ENCODE assay signal across 20 cellular contexts in the genomic region with DNA sequence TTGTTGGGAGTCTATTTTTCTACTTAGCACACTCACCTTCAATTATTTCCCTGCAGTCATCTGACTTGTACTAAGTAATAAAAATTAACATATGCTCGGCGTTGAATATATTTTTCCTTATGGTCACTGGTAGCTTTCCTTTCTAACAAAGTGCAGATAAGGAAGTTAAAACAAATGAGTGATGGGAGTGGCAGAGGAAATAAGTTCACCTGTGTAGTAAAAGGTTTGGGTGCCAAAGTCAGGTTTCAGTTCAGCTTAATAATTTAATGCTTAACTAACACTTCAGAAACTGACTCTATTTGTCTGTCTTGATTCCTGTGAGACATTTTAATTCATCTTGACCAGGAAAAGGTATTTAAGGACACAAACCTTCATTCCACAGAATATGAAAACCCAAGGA.
A peak's percentile ranks its signal among the peaks of the same experiment; 100 is the strongest.
DNase-seq lines count a peak whose midpoint lies in the region; ATAC-seq and TF ChIP-seq lines count a peak whose summit lies in the region.
"Had no signal": no experiment of that assay in that cellular context is flagged by ENCODE, and none has a peak within 500 bp of the region (broad histone marks: within the 10 kb centered on the region; RNA-seq: fewer than 3 reads in every experiment).

No MANE protein-coding gene starts in this region.

- H3K4me1 ChIP-seq in HCT116 (ENCODE audit: control insufficient read depth in 1 of 2, insufficient read depth in 2 of 2, low read length in 2 of 2) (peaks cover 55 to 64% of the 10 kb centered on the region in 2 experiments), HUES48 (ENCODE audit: control insufficient read depth, insufficient read depth, low read length) (peaks cover 42% of the 10 kb centered on the region), transverse colon (peaks cover 6 to 41% (median 24%) of the 10 kb centered on the region in 4 donors), breast epithelium (no peaks in the 10 kb centered on the region)
- H3K4me1 ChIP-seq: Peyer's patch had no signal

- H3K36me3 ChIP-seq in HCT116 (ENCODE audit: control insufficient read depth in 1 of 2, insufficient read depth in 2 of 2, low read length in 2 of 2): peaks cover 0 to 3% of the 10 kb centered on the region in 2 experiments; a peak in 1 of 4 replicates
- H3K36me3 ChIP-seq in HUES48 (ENCODE audit: control insufficient read depth, insufficient read depth, low read length): no peaks in the 10 kb centered on the region
- H3K36me3 ChIP-seq in transverse colon: no peaks in the 10 kb centered on the region
- H3K36me3 ChIP-seq in breast epithelium: no peaks in the 10 kb centered on the region
- H3K36me3 ChIP-seq: MG63, Peyer's patch had no signal

- H4K20me1 ChIP-seq in HCT116 (ENCODE audit: insufficient read depth): no peaks in the 10 kb centered on the region

- POLR2A ChIA-PET in HCT116 (lab: Charles Lee): interaction anchor here (2.1 kb wide), 1 partner anchor 11 kb away, joined by 5 read pairs; no protein-coding TSS in a partner anchor

- H3K27me3 ChIP-seq in HCT116 (ENCODE audit: insufficient read depth, low read length) (no peaks in the 10 kb centered on the region), HUES48 (ENCODE audit: control insufficient read depth, insufficient read depth, low read length) (no peaks in the 10 kb centered on the region), transverse colon (no peaks in the 10 kb centered on the region), breast epithelium (no peaks in the 10 kb centered on the region)
- H3K27me3 ChIP-seq: MG63, Peyer's patch had no signal

- TF ChIP-seq CTCF in HCT116 (IDR thresholded peaks at IDR 0.05 in 2 of 3, conservative IDR thresholded peaks at IDR 0.05 in 1 of 3; ENCODE audit: borderline replicate concordance in 1 of 3, insufficient read depth in 1 of 3, low read depth in 2 of 3, low read length in 2 of 3): no peak
- TF ChIP-seq CTCF in transverse colon (IDR thresholded peaks at IDR 0.05): no peak
- no peak for TF ChIP-seq CTCF in breast epithelium (IDR thresholded peaks at IDR 0.05)

- intact Hi-C loops in HCT116 (cut with micrococcal nuclease): no loop called here
- intact Hi-C loops in transverse colon (cut with DNase I; ENCODE audit: low total_unique reads): no loop called here
- intact Hi-C loops in breast epithelium (cut with DNase I; ENCODE audit: low total_unique reads): no loop called here

- ATAC-seq in HCT116: no peak
- ATAC-seq in GM21576 (IDR thresholded peaks at IDR 0.05; ENCODE audit: unreplicated experiment): no peak

- no peaks in the 10 kb centered on the region for H3K9me3 ChIP-seq in HCT116 (ENCODE audit: control insufficient read depth in 1 of 2, insufficient read depth in 1 of 2, low read depth in 1 of 2, low read length in 2 of 2)
- H3K9me3 ChIP-seq in HUES48 (ENCODE audit: control insufficient read depth, insufficient read depth, low read length): 0 out of 2 replicates have a peak, but pooled peaks cover under 1% of the 10 kb centered on the region
- no peaks in the 10 kb centered on the region for H3K9me3 ChIP-seq in transverse colon
- no peaks in the 10 kb centered on the region for H3K9me3 ChIP-seq in breast epithelium
- H3K9me3 ChIP-seq: Caco-2, MG63, Peyer's patch had no signal

- in situ Hi-C loops in transverse colon (cut with MboI; ENCODE audit: low pct_ligation_motif_present in 1 of 4, low pct_unique_long_range_greater_than_20kb in 1 of 4, low sequenced_read_pairs in 3 of 4): no loop called here

- BruUV-seq in HCT116 (replicated peaks; lab: Mats Ljungman, UMichigan): no TSS peak

- peak overlapping the region; percentile 76 for H3K4me2 ChIP-seq in HCT116 (ENCODE audit: low read length)

- H3K4me3 ChIP-seq in HCT116 (replicated peaks in 1 of 2; ENCODE audit: low read depth in 1 of 2, low read length in 2 of 2): no peak overlapping the region
- H3K4me3 ChIP-seq in HUES48 (ENCODE audit: low read depth, low read length): no peak overlapping the region; the same call in 1 of the 2 replicates
- H3K4me3 ChIP-seq in transverse colon: no peak overlapping the region
- H3K4me3 ChIP-seq in breast epithelium: no peak overlapping the region
- H3K4me3 ChIP-seq: MG63, Peyer's patch, SK-N-MC had no signal

- H3K79me2 ChIP-seq in HCT116 (ENCODE audit: insufficient read depth, low read length): peaks cover 74% of the 10 kb centered on the region

- H3K9me2 ChIP-seq in HCT116 (ENCODE audit: insufficient read depth): no peaks in the 10 kb centered on the region

- H3K27ac ChIP-seq in HCT116 (ENCODE audit: low read depth, low read length) (peak overlapping the region; percentile 92), HUES48 (ENCODE audit: low read depth, low read length) (peak overlapping the region; percentile 1), transverse colon (peak overlapping the region; percentile 52 to 71 (median 64)), breast epithelium (no peak overlapping the region)
- H3K27ac ChIP-seq: SK-N-MC had no signal

- RAD21 ChIA-PET in HCT116 (lab: Charles Lee; ENCODE audit: low non-redundant PET in 1 of 2, low total read pairs in 2 of 2, uncharacterized antibody in 2 of 2, unreplicated experiment in 2 of 2): no interaction called here

- no peak for TF ChIP-seq RAD21 in HCT116 (IDR thresholded peaks at IDR 0.05; ENCODE audit: low read depth)

- no peak overlapping the region for H2AFZ ChIP-seq in HCT116 (ENCODE audit: low read depth, low read length, poor library complexity, severe bottlenecking)

- H3K9ac ChIP-seq in HCT116 (ENCODE audit: low read length) (peak overlapping the region; percentile 64), HUES48 (ENCODE audit: low read depth, low read length) (no peak overlapping the region)

- CTCF ChIA-PET in HCT116 (lab: Charles Lee): no interaction called here

- 62 to 82% methylated on average over 2 of the region's 2 CpGs for WGBS in transverse colon (ENCODE audit: low coverage in 1 of 2), 2 donors

- no peak for TF ChIP-seq EP300 in transverse colon (IDR thresholded peaks at IDR 0.05; ENCODE audit: low read depth)

- DNase-seq in HCT116 (ENCODE audit: low read depth, low spot score) (no peak), kidney tubule cell (ENCODE audit: low spot score) (peak; percentile 15), transverse colon (no peak), NCI-H510A treated with DMSO at 0.1 percent for 48 hours (lab: John Stamatoyannopoulos, UW) (no peak), breast epithelium (ENCODE audit: low spot score in 2 of 2) (no peak)
- DNase-seq in stimulated activated CD4-positive, alpha-beta T cell treated with anti-CD3 and anti-CD28 coated beads, Interleukin-4, amount 100 ng/mL, for 1 hour: no peak
- DNase-seq: ACHN, Caco-2, GOT3, Karpas-422, MG63, NCI-H1092, NCI-H146, NCI-H2081 treated with DMSO at 0.1 percent for 48 hours, NCI-H510A, Peyer's patch, Right ventricle myocardium superior had no signal

- TF ChIP-seq POLR2A in HCT116 (IDR thresholded peaks at IDR 0.05; ENCODE audit: borderline replicate concordance, extremely low read depth, insufficient read depth, insufficient read length) (no peak), transverse colon (IDR thresholded peaks at IDR 0.05) (no peak), breast epithelium (IDR thresholded peaks at IDR 0.05) (no peak)

TF ChIP-seq in HCT116, 20 proteins besides CTCF, POLR2A, EP300 and RAD21:
- TF ChIP-seq EGR1 (IDR thresholded peaks at IDR 0.05; ENCODE audit: low read depth) (no peak), YY1 (IDR thresholded peaks at IDR 0.05; ENCODE audit: extremely low read depth, insufficient replicate concordance, low read depth, low read length) (no peak), TCF7L2 (IDR thresholded peaks at IDR 0.05; ENCODE audit: borderline replicate concordance, extremely low read depth, insufficient read depth, insufficient read length) (no peak), SP1 (IDR thresholded peaks at IDR 0.05; ENCODE audit: low read depth) (peak; percentile 27; the same call in 1 of the 2 replicates)

Comparison
In these comparisons a context has a peak if more than half of its experiments do, and no peak if none do; other contexts are left out.
1. H3K27ac ChIP-seq: peak in HCT116 (single experiment), HUES48 (single experiment) and transverse colon (4 of 4); none in breast epithelium (0 of 2).